ENCODE assay signal across 2 cellular contexts in the genomic region with DNA sequence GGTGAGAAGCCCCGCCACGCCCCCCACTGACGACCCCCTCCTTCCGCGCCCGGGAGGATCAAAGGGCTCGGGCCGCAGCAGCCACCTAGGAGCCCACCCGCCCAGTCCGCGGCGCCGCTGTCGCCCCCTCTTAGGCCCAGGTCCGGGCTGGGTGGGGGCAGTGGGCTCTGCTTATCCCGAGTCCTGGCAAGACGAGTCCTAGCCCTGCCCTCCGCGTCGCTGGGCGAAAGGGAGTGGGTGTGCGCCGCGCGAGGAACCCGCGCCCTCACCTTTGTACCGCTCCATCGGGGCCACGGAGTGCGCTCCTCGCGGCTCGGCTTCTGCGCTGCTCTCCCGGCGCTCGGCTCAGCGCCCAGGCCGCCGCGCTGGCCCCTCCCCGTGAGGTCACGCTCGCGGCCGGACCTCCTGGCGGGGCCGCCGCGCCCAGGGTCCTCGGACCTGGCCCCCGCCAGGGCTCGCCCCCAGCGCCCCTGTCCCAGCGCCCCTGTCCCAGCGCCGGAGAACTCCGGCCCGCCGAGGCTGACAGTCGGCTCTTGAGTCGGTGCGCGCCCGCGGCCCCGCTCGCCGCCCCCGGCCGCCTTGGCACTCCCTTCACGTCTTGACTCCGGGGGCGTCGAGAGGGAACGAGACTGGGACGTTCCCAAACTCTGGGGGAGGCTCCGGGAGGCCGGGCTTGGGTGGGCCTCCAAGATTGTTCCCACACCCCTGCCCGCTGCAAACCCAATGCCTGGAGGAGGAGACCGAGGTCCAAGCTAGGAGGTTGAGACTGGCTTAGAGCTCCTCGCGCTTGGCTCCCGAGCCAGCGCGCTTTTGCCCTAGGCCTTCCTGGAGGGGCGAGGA.
A peak's percentile ranks its signal among the peaks of the same experiment; 100 is the strongest.
TF ChIP-seq lines count a peak whose summit lies in the region.

A gene with protein sequence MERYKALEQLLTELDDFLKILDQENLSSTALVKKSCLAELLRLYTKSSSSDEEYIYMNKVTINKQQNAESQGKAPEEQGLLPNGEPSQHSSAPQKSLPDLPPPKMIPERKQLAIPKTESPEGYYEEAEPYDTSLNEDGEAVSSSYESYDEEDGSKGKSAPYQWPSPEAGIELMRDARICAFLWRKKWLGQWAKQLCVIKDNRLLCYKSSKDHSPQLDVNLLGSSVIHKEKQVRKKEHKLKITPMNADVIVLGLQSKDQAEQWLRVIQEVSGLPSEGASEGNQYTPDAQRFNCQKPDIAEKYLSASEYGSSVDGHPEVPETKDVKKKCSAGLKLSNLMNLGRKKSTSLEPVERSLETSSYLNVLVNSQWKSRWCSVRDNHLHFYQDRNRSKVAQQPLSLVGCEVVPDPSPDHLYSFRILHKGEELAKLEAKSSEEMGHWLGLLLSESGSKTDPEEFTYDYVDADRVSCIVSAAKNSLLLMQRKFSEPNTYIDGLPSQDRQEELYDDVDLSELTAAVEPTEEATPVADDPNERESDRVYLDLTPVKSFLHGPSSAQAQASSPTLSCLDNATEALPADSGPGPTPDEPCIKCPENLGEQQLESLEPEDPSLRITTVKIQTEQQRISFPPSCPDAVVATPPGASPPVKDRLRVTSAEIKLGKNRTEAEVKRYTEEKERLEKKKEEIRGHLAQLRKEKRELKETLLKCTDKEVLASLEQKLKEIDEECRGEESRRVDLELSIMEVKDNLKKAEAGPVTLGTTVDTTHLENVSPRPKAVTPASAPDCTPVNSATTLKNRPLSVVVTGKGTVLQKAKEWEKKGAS (minus strand): TSS at position 332 of the 840 bp plus-strand sequence. CDS start 47 bp downstream, at position 285.

TF ChIP-seq in IMR-90, 13 proteins besides CTCF, POLR2A, EP300 and RAD21:
- TF ChIP-seq, protein P1, sequence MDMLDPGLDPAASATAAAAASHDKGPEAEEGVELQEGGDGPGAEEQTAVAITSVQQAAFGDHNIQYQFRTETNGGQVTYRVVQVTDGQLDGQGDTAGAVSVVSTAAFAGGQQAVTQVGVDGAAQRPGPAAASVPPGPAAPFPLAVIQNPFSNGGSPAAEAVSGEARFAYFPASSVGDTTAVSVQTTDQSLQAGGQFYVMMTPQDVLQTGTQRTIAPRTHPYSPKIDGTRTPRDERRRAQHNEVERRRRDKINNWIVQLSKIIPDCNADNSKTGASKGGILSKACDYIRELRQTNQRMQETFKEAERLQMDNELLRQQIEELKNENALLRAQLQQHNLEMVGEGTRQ (IDR thresholded peaks at IDR 0.05; ENCODE audit: low read depth, low read length): no peak
- no peak for TF ChIP-seq CEBPB (IDR thresholded peaks at IDR 0.05; ENCODE audit: low read depth, low read length)
- TF ChIP-seq RCOR1 (IDR thresholded peaks at IDR 0.05; ENCODE audit: insufficient replicate concordance, low read length): no peak
- no peak for TF ChIP-seq MXI1 (IDR thresholded peaks at IDR 0.05; ENCODE audit: borderline replicate concordance, low read depth, low read length)
- no peak for TF ChIP-seq FOS (IDR thresholded peaks at IDR 0.05; ENCODE audit: low read depth, low read length)
- TF ChIP-seq SMC3 (IDR thresholded peaks at IDR 0.05; ENCODE audit: low read depth, low read length): no peak
- TF ChIP-seq, protein P2, sequence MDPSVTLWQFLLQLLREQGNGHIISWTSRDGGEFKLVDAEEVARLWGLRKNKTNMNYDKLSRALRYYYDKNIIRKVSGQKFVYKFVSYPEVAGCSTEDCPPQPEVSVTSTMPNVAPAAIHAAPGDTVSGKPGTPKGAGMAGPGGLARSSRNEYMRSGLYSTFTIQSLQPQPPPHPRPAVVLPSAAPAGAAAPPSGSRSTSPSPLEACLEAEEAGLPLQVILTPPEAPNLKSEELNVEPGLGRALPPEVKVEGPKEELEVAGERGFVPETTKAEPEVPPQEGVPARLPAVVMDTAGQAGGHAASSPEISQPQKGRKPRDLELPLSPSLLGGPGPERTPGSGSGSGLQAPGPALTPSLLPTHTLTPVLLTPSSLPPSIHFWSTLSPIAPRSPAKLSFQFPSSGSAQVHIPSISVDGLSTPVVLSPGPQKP (IDR thresholded peaks at IDR 0.05; ENCODE audit: borderline replicate concordance, low read depth, low read length): no peak
- no peak for TF ChIP-seq RFX5 (IDR thresholded peaks at IDR 0.05; ENCODE audit: low read depth, low read length)
- no peak for TF ChIP-seq BHLHE40 (IDR thresholded peaks at IDR 0.05; ENCODE audit: low read depth, low read length)
TF ChIP-seq in IMR-90: peak in this region for 0.

TF ChIP-seq in H1, 55 proteins besides CTCF, POLR2A, EP300 and RAD21:
- TF ChIP-seq CBX8 (IDR thresholded peaks at IDR 0.05; ENCODE audit: borderline replicate concordance, low read depth, low read length) (no peak), EGR1 (IDR thresholded peaks at IDR 0.05; ENCODE audit: borderline replicate concordance, low read depth, low read length) (peak; percentile 13; the same call in 1 of the 2 replicates), KDM4A (IDR thresholded peaks at IDR 0.05; ENCODE audit: low read depth, low read length, severe bottlenecking) (peak; percentile 75), EZH2 (IDR thresholded peaks at IDR 0.05; ENCODE audit: low read depth, low read length, severe bottlenecking) (peak; percentile 66), SUZ12 (IDR thresholded peaks at IDR 0.05; ENCODE audit: low read length) (peak; percentile 67; the same call in 1 of the 2 replicates), RBBP5 (IDR thresholded peaks at IDR 0.05; ENCODE audit: borderline replicate concordance, low read depth, low read length) (peak; percentile 49; the same call in 1 of the 2 replicates), KDM1A (IDR thresholded peaks at IDR 0.05; ENCODE audit: borderline replicate concordance, low read length) (0 out of 2 replicates have a peak, but pooled peaks have one; percentile 47), CREB1 (IDR thresholded peaks at IDR 0.05) (no peak)
